ENCODE assay signal across 17 cellular contexts in genomic region chr16:54976651-54977200, GRCh38.
"Had no signal": no experiment of that assay in that cellular context is flagged by ENCODE, and none has a peak within 500 bp of the region (broad histone marks: within the 10 kb centered on the region; RNA-seq: fewer than 3 reads in every experiment).

No MANE protein-coding gene starts in this region.

- H3K4me2 ChIP-seq: SK-N-SH had no signal

- H3K9me2 ChIP-seq: SK-N-SH had no signal

- H3K9ac ChIP-seq: SK-N-SH had no signal

- H3K9me3 ChIP-seq: SK-N-SH had no signal

- DNase-seq: MV-4-11, NCI-H1048, NCI-H1105, NCI-H1417, NCI-H1436 treated with DMSO at 0.1 percent for 48 hours, NCI-H1694, NCI-H187 treated with DMSO at 0.1 percent for 48 hours, NCI-H2029 treated with DMSO at 0.1 percent for 48 hours, NCI-H2107, NCI-H2227 treated with DMSO at 0.1 percent for 48 hours, NCI-H524, NCI-H526 treated with DMSO at 0.1 percent for 48 hours, NCI-H82, Right ventricle myocardium superior, RPMI8226, SIG-M5, SK-N-SH had no signal
